8 cellular contexts compared by ENCODE assay signal in genomic region chr4:184472540-184473264, GRCh38. TPM values are rescaled to one million over a fixed set of nuclear protein-coding genes. Genes with fewer than 3 reads are reported as not detected.
DNase-seq lines count a peak whose midpoint lies in the region; ATAC-seq, FAIRE-seq and TF ChIP-seq lines count a peak whose summit lies in the region.

No MANE protein-coding gene starts in this region.

- H3K36me3 Mint-ChIP-seq in activated T-helper 1 cell treated with anti-CD3 and anti-CD28 coated beads, Interleukin-12 subunit alpha, Interleukin-12 subunit beta, Interleukin-2, Interleukin-4 antibody, amounts not matched to agents 30 ng/mL and 10 ng/mL and 1 ng/mL, durations not matched to agents 14 hours and 24 hours and 36 hours (ENCODE audit: low read depth), result peaks cover 35% of the 10 kb centered on the region

- no peaks in the 10 kb centered on the region for H4K20me1 ChIP-seq in OCI-LY1 (ENCODE audit: insufficient read depth, low read length)

- peak overlapping the region; percentile 96 to 99 for H3K27ac ChIP-seq in A549
- peak overlapping the region; percentile 85 for H3K27ac ChIP-seq in OCI-LY1 (ENCODE audit: low read depth, low read length, poor library complexity, severe bottlenecking)
- peak overlapping the region; percentile 97 to 99 (median 97) for H3K27ac ChIP-seq in esophagus squamous epithelium
- H3K27ac ChIP-seq in muscle layer of colon (ENCODE audit: low read depth, low read length), result peak overlapping the region; percentile 87
- H3K27ac ChIP-seq in subcutaneous abdominal adipose tissue (ENCODE audit: low read depth, low read length), result peak overlapping the region; percentile 96

- H3K27me3 Mint-ChIP-seq in activated T-helper 1 cell treated with anti-CD3 and anti-CD28 coated beads, Interleukin-12 subunit alpha, Interleukin-12 subunit beta, Interleukin-2, Interleukin-4 antibody, amounts not matched to agents 30 ng/mL and 10 ng/mL and 1 ng/mL, durations not matched to agents 14 hours and 24 hours and 36 hours (ENCODE audit: insufficient read depth), result no peaks in the 10 kb centered on the region

- no peak for TF ChIP-seq EP300 in A549 (IDR thresholded peaks at IDR 0.05)

- ATAC-seq in A549, result peak; percentile 80 to 90
- peak; percentile 24 for ATAC-seq in HG02973 (IDR thresholded peaks at IDR 0.05; ENCODE audit: unreplicated experiment)

- H3F3A ChIP-seq in OCI-LY1 (ENCODE audit: insufficient read depth, low read length), result no peaks in the 10 kb centered on the region

- H3K27me3 ChIP-seq in OCI-LY1 (ENCODE audit: insufficient read depth, low read length), result no peaks in the 10 kb centered on the region
- no peaks in the 10 kb centered on the region for H3K27me3 ChIP-seq in esophagus squamous epithelium
- no peaks in the 10 kb centered on the region for H3K27me3 ChIP-seq in muscle layer of colon (ENCODE audit: control insufficient read depth in 1 of 2, insufficient read depth in 2 of 2, low read length in 2 of 2)
- H3K27me3 ChIP-seq in subcutaneous abdominal adipose tissue (ENCODE audit: control insufficient read depth in 5 of 5, insufficient read depth in 4 of 5, low read length in 5 of 5), result no peaks in the 10 kb centered on the region

- H3K9ac ChIP-seq in OCI-LY1 (ENCODE audit: low read length) (peak overlapping the region; percentile 73), muscle layer of colon (ENCODE audit: low read length) (peak overlapping the region; percentile 81), subcutaneous abdominal adipose tissue (ENCODE audit: low read length in 5 of 5) (peak overlapping the region; percentile 81 to 92 (median 91))

- FAIRE-seq in A549 (lab: Jason Lieb, UNC), result no peak

- TF ChIP-seq POLR2A in A549 (IDR thresholded peaks at IDR 0.05; ENCODE audit: low read length), result peak; percentile 42; the same call in 1 of the 2 replicates
- peak in 2 of 4 donors; percentile 51 to 72 for TF ChIP-seq POLR2A in esophagus squamous epithelium (IDR thresholded peaks at IDR 0.05)

- H2AFZ ChIP-seq in OCI-LY1 (ENCODE audit: low read length), result no peak overlapping the region

- DNase-seq in A549 (ENCODE audit: low read depth in 1 of 2, low spot score in 1 of 2) (peak; percentile 58 to 70), esophagus squamous epithelium (lab: John Stamatoyannopoulos, UW) (peak; percentile 30)
- peak; percentile 58 for DNase-seq in activated T-helper 1 cell treated with anti-CD3 and anti-CD28 coated beads, Interleukin-12 subunit alpha, Interleukin-12 subunit beta, Interleukin-2, Interleukin-4 antibody, amounts not matched to agents 30 ng/mL and 10 ng/mL and 1 ng/mL, durations not matched to agents 14 hours and 24 hours and 36 hours (ENCODE audit: low spot score)

- peak overlapping the region; percentile 84 for H3K4me3 ChIP-seq in A549
- peak overlapping the region; percentile 74 for H3K4me3 ChIP-seq in GM12875 (ENCODE audit: low read depth, low read length)
- peak overlapping the region; percentile 96 for H3K4me3 ChIP-seq in OCI-LY1 (ENCODE audit: low read depth, low read length, poor library complexity, severe bottlenecking)
- peak overlapping the region; percentile 74 to 89 (median 81) for H3K4me3 ChIP-seq in esophagus squamous epithelium
- peak overlapping the region; percentile 53 to 71 for H3K4me3 ChIP-seq in muscle layer of colon (ENCODE audit: low read depth in 1 of 2, low read length in 2 of 2)
- peak overlapping the region; percentile 80 to 98 (median 84) for H3K4me3 ChIP-seq in subcutaneous abdominal adipose tissue (ENCODE audit: low read depth in 1 of 5, low read length in 5 of 5)

- H3K9me2 ChIP-seq in OCI-LY1 (ENCODE audit: low read depth, low read length), result no peaks in the 10 kb centered on the region

- H3K36me3 ChIP-seq in OCI-LY1 (ENCODE audit: insufficient read depth, low read length), result peaks cover 9% of the 10 kb centered on the region; the same call in 1 of the 2 replicates
- no peaks in the 10 kb centered on the region for H3K36me3 ChIP-seq in esophagus squamous epithelium
- no peaks in the 10 kb centered on the region for H3K36me3 ChIP-seq in muscle layer of colon (ENCODE audit: insufficient read depth, low read length)
- H3K36me3 ChIP-seq in subcutaneous abdominal adipose tissue (ENCODE audit: control insufficient read depth in 5 of 5, insufficient read depth in 5 of 5, low read length in 5 of 5), result peaks cover 0 to 4% (median 0%) of the 10 kb centered on the region in 5 donors

- H3K4me1 ChIP-seq in A549 (peaks cover 7% of the 10 kb centered on the region; the same call in 1 of the 3 replicates), OCI-LY1 (ENCODE audit: insufficient read depth, low read length, severe bottlenecking) (peaks cover 55% of the 10 kb centered on the region), esophagus squamous epithelium (peaks cover 3 to 64% (median 26%) of the 10 kb centered on the region in 3 donors), muscle layer of colon (ENCODE audit: insufficient read depth, low read length) (peaks cover 47% of the 10 kb centered on the region), subcutaneous abdominal adipose tissue (ENCODE audit: control insufficient read depth in 5 of 5, insufficient read depth in 5 of 5, low read length in 5 of 5) (peaks cover 6 to 51% (median 39%) of the 10 kb centered on the region in 5 donors)

- H3K27ac Mint-ChIP-seq in activated T-helper 1 cell treated with anti-CD3 and anti-CD28 coated beads, Interleukin-12 subunit alpha, Interleukin-12 subunit beta, Interleukin-2, Interleukin-4 antibody, amounts not matched to agents 30 ng/mL and 10 ng/mL and 1 ng/mL, durations not matched to agents 14 hours and 24 hours and 36 hours, result peak overlapping the region; percentile 88

- peak overlapping the region; percentile 93 for H3K4me3 Mint-ChIP-seq in activated T-helper 1 cell treated with anti-CD3 and anti-CD28 coated beads, Interleukin-12 subunit alpha, Interleukin-12 subunit beta, Interleukin-2, Interleukin-4 antibody, amounts not matched to agents 30 ng/mL and 10 ng/mL and 1 ng/mL, durations not matched to agents 14 hours and 24 hours and 36 hours

- TF ChIP-seq CTCF in A549 (IDR thresholded peaks at IDR 0.05) (no peak), GM12875 (IDR thresholded peaks at IDR 0.05; ENCODE audit: borderline replicate concordance, insufficient read depth, low read depth, low read length) (no peak), OCI-LY1 (IDR thresholded peaks at IDR 0.05; ENCODE audit: low read length) (no peak), esophagus squamous epithelium (IDR thresholded peaks at IDR 0.05) (peak in 2 of 6 experiments; percentile 28 to 31)

- intact Hi-C loops in activated T-helper 1 cell treated with anti-CD3 and anti-CD28 coated beads, Interleukin-12 subunit alpha, Interleukin-12 subunit beta, Interleukin-2, Interleukin-4 antibody, amounts not matched to agents 30 ng/mL and 10 ng/mL and 1 ng/mL, durations not matched to agents 14 hours and 24 hours and 36 hours (cut with micrococcal nuclease), result loop anchor here (1.0 to 10.0 kb wide), 2 partner anchors 13 to 352 kb away; partner anchors contain the start of gene ACSL1
- intact Hi-C loops in esophagus squamous epithelium (cut with DNase I), result loop anchor here (10.0 kb wide), 1 partner anchor 188 kb away; no protein-coding TSS in a partner anchor

- 5% methylated on average over 8 of the region's 70 CpGs for WGBS in A549 (ENCODE audit: missing lambda C conversion rate)
- WGBS in esophagus squamous epithelium, 2 donors, result 0 to 1% methylated on average over 3 to 13 of the region's 70 CpGs

- H3K9me3 ChIP-seq in A549 (no peaks in the 10 kb centered on the region), OCI-LY1 (ENCODE audit: low read length) (no peaks in the 10 kb centered on the region), esophagus squamous epithelium (no peaks in the 10 kb centered on the region), muscle layer of colon (ENCODE audit: low read length) (no peaks in the 10 kb centered on the region), subcutaneous abdominal adipose tissue (ENCODE audit: control insufficient read depth in 5 of 5, low read length in 5 of 5) (no peaks in the 10 kb centered on the region)

- no peak for TF ChIP-seq RAD21 in A549 (conservative IDR thresholded peaks at IDR 0.05 in 1 of 2, IDR thresholded peaks at IDR 0.05 in 1 of 2)

- no peaks in the 10 kb centered on the region for H3K9me3 Mint-ChIP-seq in activated T-helper 1 cell treated with anti-CD3 and anti-CD28 coated beads, Interleukin-12 subunit alpha, Interleukin-12 subunit beta, Interleukin-2, Interleukin-4 antibody, amounts not matched to agents 30 ng/mL and 10 ng/mL and 1 ng/mL, durations not matched to agents 14 hours and 24 hours and 36 hours

- CTCF ChIA-PET in A549 (lab: Yijun Ruan, JAX), result no interaction called here

- H3K4me1 Mint-ChIP-seq in activated T-helper 1 cell treated with anti-CD3 and anti-CD28 coated beads, Interleukin-12 subunit alpha, Interleukin-12 subunit beta, Interleukin-2, Interleukin-4 antibody, amounts not matched to agents 30 ng/mL and 10 ng/mL and 1 ng/mL, durations not matched to agents 14 hours and 24 hours and 36 hours (ENCODE audit: low read depth), result peaks cover 59% of the 10 kb centered on the region

- peaks cover 58% of the 10 kb centered on the region for H3K79me2 ChIP-seq in OCI-LY1 (ENCODE audit: insufficient read depth, low read length)

- POLR2A ChIA-PET in A549 (lab: Yijun Ruan, JAX), result interaction anchor here (0.6 to 0.7 kb wide), 2 partner anchors 141 to 206 kb away, joined by 3 read pairs; no protein-coding TSS in a partner anchor

- H3K4me2 ChIP-seq in A549, result peak overlapping the region; percentile 85
- H3K4me2 ChIP-seq in OCI-LY1 (ENCODE audit: low read length), result peak overlapping the region; percentile 92

TF ChIP-seq in A549, 52 proteins besides CTCF, POLR2A, EP300 and RAD21 (continues in another document):
- TF ChIP-seq ESRRA (IDR thresholded peaks at IDR 0.05; ENCODE audit: borderline replicate concordance, low read length), result no peak
- TF ChIP-seq ZNF302 (CRISPR knock-in tag; IDR thresholded peaks at IDR 0.05), result no peak
- no peak for TF ChIP-seq HEYL (CRISPR knock-in tag; IDR thresholded peaks at IDR 0.05)
- TF ChIP-seq CBX2 (IDR thresholded peaks at IDR 0.05; ENCODE audit: borderline replicate concordance, low read depth), result no peak
- no peak for TF ChIP-seq RNF2 (IDR thresholded peaks at IDR 0.05; ENCODE audit: borderline replicate concordance, low read depth)
- TF ChIP-seq PHF8 (IDR thresholded peaks at IDR 0.05; ENCODE audit: borderline replicate concordance, low read depth), result peak; percentile 34; the same call in 1 of the 2 replicates
- TF ChIP-seq SMC3 (IDR thresholded peaks at IDR 0.05), result 0 out of 3 replicates have a peak, but pooled peaks have one; percentile 5
- TF ChIP-seq KDM5A (IDR thresholded peaks at IDR 0.05), result no peak

RNA-seq across cellular contexts. Expression of gene IRF2, which starts 1.6 kb away (rescaled TPM):
- polyA plus RNA-seq in A549 (2011; rRNA removed) (18.5 and 23.5 TPM in 2 replicates), A549 (2017; fragmentation: RNase III; extraction: RNeasy Plus Mini Kit Qiagen cat#74134 plus additional on column Dnase treatment) (10.4 to 11.9 TPM (median 11.0 TPM) in 3 replicates)
- 11.3 and 11.7 TPM in 2 replicates for polyA plus RNA-seq in A549 (2012; cell fraction: cytosol; rRNA removed)
- polyA plus RNA-seq in A549 (2012; cell fraction: nucleus; rRNA removed), result 10.3 and 12.2 TPM in 2 replicates
- 19.9 and 21.4 TPM in 2 replicates for polyA minus RNA-seq in A549 (2011; rRNA and poly(A)+ RNA removed)
- total RNA-seq in activated T-helper 1 cell treated with anti-CD3 and anti-CD28 coated beads, Interleukin-12 subunit alpha, Interleukin-12 subunit beta, Interleukin-2, Interleukin-4 antibody, amounts not matched to agents 30 ng/mL and 10 ng/mL and 1 ng/mL, durations not matched to agents 14 hours and 24 hours and 36 hours, result 64.2 and 75.8 TPM in 2 replicates
- 10 to 100 TPM; 16.6 to 30.2 (median 23.4) TPM for total RNA-seq in esophagus squamous epithelium

Comparison
In these comparisons a context has a peak if more than half of its experiments do, and no peak if none do; other contexts are left out.
1. Peak in every context shown above with its lines: DNase-seq, ATAC-seq, H3K4me3 ChIP-seq and H3K27ac ChIP-seq.